ENCODE assay signal across 8 cellular contexts in the genomic region with DNA sequence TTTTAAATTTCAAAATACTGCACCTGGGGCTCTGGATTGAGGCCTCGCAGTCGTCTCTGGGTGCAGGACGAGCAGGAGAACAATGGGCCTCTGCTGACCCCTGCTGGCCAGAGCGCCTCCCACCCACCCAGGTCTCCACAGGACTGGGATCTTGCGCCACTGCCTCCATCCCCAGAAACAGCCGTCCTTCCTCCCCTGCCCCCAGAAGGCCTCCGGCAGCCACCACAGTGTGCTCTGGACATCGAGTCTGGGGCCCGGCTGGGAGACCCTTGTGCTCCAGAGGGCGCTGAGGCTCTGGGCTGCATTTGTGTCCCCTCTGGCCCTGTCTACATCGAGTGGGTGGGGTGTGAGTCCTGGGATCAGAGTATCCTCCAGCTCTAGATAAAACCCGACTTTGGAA. TPM values are rescaled to one million over a fixed set of nuclear protein-coding genes. Genes with fewer than 3 reads are reported as not detected.
DNase-seq lines count a peak whose midpoint lies in the region; ATAC-seq and TF ChIP-seq lines count a peak whose summit lies in the region.

No MANE protein-coding gene starts in this region.

- no peak overlapping the region for H3K27ac ChIP-seq in parathyroid adenoma
- H3K27ac ChIP-seq in transverse colon: no peak overlapping the region

- H3K4me3 Mint-ChIP-seq in glutamatergic neuron (ENCODE audit: unreplicated experiment): no peak overlapping the region

- H3K4me3 ChIP-seq in parathyroid adenoma (ENCODE audit: low read depth, low read length) (no peak overlapping the region), transverse colon (no peak overlapping the region)

- no peak overlapping the region for H3K9ac ChIP-seq in parathyroid adenoma

- in situ Hi-C loops in transverse colon (cut with MboI; ENCODE audit: low pct_ligation_motif_present in 1 of 4, low pct_unique_long_range_greater_than_20kb in 1 of 4, low sequenced_read_pairs in 3 of 4): loop anchor here (5.0 to 25.0 kb wide), 3 partner anchors 124 to 279 kb away; no protein-coding TSS in a partner anchor

- H3K4me1 ChIP-seq in parathyroid adenoma (no peaks in the 10 kb centered on the region), transverse colon (peaks cover 0 to 25% (median 19%) of the 10 kb centered on the region in 4 donors)

- H3K4me1 Mint-ChIP-seq in glutamatergic neuron (ENCODE audit: low read depth, unreplicated experiment): peaks cover 8% of the 10 kb centered on the region

- H2AFZ ChIP-seq in parathyroid adenoma: peak overlapping the region; percentile 60

- H3K36me3 Mint-ChIP-seq in glutamatergic neuron (ENCODE audit: unreplicated experiment): no peaks in the 10 kb centered on the region

- peak; percentile 95 for DNase-seq in GM03348 (ENCODE audit: low spot score)
- peak; percentile 62 to 67 for DNase-seq in Kasumi-1 (lab: John Stamatoyannopoulos, UW)
- peak; percentile 74 for DNase-seq in SK-N-DZ (ENCODE audit: low spot score)
- DNase-seq in activated naive CD4-positive, alpha-beta T cell (lab: John Stamatoyannopoulos, UW): peak; percentile 41 to 79 (median 70)
- peak; percentile 96 for DNase-seq in glutamatergic neuron
- peak; percentile 91 for DNase-seq in transverse colon

- H3K27ac Mint-ChIP-seq in glutamatergic neuron (ENCODE audit: unreplicated experiment): no peak overlapping the region

- TF ChIP-seq CTCF in glutamatergic neuron (IDR thresholded peaks at IDR 0.05; ENCODE audit: partially characterized antibody, unreplicated experiment) (peak; percentile 84), parathyroid adenoma (IDR thresholded peaks at IDR 0.05) (peak; percentile 63), transverse colon (IDR thresholded peaks at IDR 0.05) (peak; percentile 85 to 89 (median 87))

- H3K36me3 ChIP-seq in parathyroid adenoma (ENCODE audit: control insufficient read depth, insufficient read depth, low read length) (no peaks in the 10 kb centered on the region), transverse colon (no peaks in the 10 kb centered on the region)

- no peaks in the 10 kb centered on the region for H3K27me3 ChIP-seq in parathyroid adenoma (ENCODE audit: control insufficient read depth, insufficient read depth, low read length)
- no peaks in the 10 kb centered on the region for H3K27me3 ChIP-seq in transverse colon

- intact Hi-C loops in transverse colon (cut with DNase I; ENCODE audit: low total_unique reads): loop anchor here (5.0 kb wide), 2 partner anchors 64 to 129 kb away; no protein-coding TSS in a partner anchor

- no peak for TF ChIP-seq EP300 in transverse colon (IDR thresholded peaks at IDR 0.05; ENCODE audit: low read depth)

- peaks cover 15% of the 10 kb centered on the region for H3K9me3 Mint-ChIP-seq in glutamatergic neuron (ENCODE audit: unreplicated experiment)

- no peaks in the 10 kb centered on the region for H3K79me2 ChIP-seq in parathyroid adenoma

- H3K27me3 Mint-ChIP-seq in glutamatergic neuron (ENCODE audit: unreplicated experiment): peaks cover 7% of the 10 kb centered on the region

- H3K9me3 ChIP-seq in parathyroid adenoma (ENCODE audit: control insufficient read depth, low read length) (no peaks in the 10 kb centered on the region), transverse colon (no peaks in the 10 kb centered on the region)

- H3K4me2 ChIP-seq in parathyroid adenoma (ENCODE audit: low read length): no peak overlapping the region

- 9% methylated on average over 12 of the region's 12 CpGs; no CpG with 5 or more reads in 1 of the 2 donors for WGBS in transverse colon (ENCODE audit: low coverage in 1 of 2), 2 donors

- no peak for TF ChIP-seq POLR2A in transverse colon (IDR thresholded peaks at IDR 0.05)

- ATAC-seq in GM19023 (IDR thresholded peaks at IDR 0.05; ENCODE audit: unreplicated experiment): no peak

RNA-seq across cellular contexts. Expression of a gene that starts 6.7 kb away (rescaled TPM):
- polyA plus RNA-seq in SK-N-DZ (2014; cell fraction: cytosol; rRNA removed): 0.08 and 0.20 TPM in 2 replicates
- polyA plus RNA-seq in SK-N-DZ (2014; cell fraction: nucleus; rRNA removed): 0.12 and 0.20 TPM in 2 replicates
- total RNA-seq in glutamatergic neuron (ENCODE audit: unreplicated experiment) (not detected), transverse colon (1 to 10 TPM in 1 of 4 donors, not detected in 3; 1.5 TPM)

RNA-seq across cellular contexts. Expression of a gene that starts 23.3 kb away (rescaled TPM):
- polyA plus RNA-seq in SK-N-DZ (2014; cell fraction: cytosol; rRNA removed): 0.09 and 0.29 TPM in 2 replicates
- 0.52 and 1.0 TPM in 2 replicates for polyA plus RNA-seq in SK-N-DZ (2014; cell fraction: nucleus; rRNA removed)
- 2.4 TPM for total RNA-seq in glutamatergic neuron (ENCODE audit: unreplicated experiment)
- 10 to 100 TPM; 34.9 to 69.9 (median 42.5) TPM for total RNA-seq in transverse colon

RNA-seq across cellular contexts. Expression of a gene that starts 58.4 kb away (rescaled TPM):
- polyA plus RNA-seq in SK-N-DZ (2014; cell fraction: cytosol; rRNA removed): 110 and 148 TPM in 2 replicates
- 102 and 133 TPM in 2 replicates for polyA plus RNA-seq in SK-N-DZ (2014; cell fraction: nucleus; rRNA removed)
- total RNA-seq in glutamatergic neuron (ENCODE audit: unreplicated experiment) (43.9 TPM), transverse colon (10 to 100 TPM in 3 of 4 donors, 1 to 10 TPM in 1; 9.0 to 51.4 (median 44.1) TPM)

Comparison
In these comparisons a context has a peak if more than half of its experiments do, and no peak if none do; other contexts are left out.
1. RNA of a gene that starts 23.3 kb away (total RNA-seq): 34.9 to 69.9 TPM in transverse colon; 2.4 TPM in glutamatergic neuron (single experiment); every median in the first group is over 10 times any median in the second.
2. Peak in every context shown above with its lines, with median percentiles within 50 percentile points of each other: DNase-seq and CTCF ChIP-seq.